Comparison of ENCODE assay signal across 21 cellular contexts in the genomic region with DNA sequence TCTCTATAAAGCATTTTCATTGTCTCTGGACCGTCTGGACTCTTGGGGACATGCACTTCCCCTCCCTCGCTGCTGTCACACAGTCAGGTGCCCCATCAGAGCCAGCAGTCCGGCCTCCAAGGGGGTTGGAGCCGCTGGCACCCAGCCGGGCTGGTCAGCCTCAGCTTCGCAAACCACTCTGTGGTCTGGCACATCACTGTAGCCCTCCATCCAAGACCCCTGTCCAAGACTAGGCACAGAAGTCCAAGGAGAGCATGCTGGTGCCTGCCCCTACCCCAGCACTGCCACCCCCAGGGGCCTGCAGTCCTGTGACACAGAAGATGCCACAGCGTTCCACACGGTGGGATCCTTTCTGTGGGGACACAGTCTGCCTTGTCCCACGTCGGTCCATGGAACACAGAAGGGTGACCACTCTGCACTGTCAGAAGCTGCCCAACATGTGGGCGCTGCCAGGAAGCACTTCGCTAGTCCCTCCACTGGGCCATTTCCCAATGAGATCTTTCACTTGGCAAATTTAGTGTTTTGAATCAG.
A peak's percentile ranks its signal among the peaks of the same experiment; 100 is the strongest.
DNase-seq lines count a peak whose midpoint lies in the region; ATAC-seq and TF ChIP-seq lines count a peak whose summit lies in the region.
"Had no signal": no experiment of that assay in that cellular context is flagged by ENCODE, and none has a peak within 500 bp of the region (broad histone marks: within the 10 kb centered on the region; RNA-seq: fewer than 3 reads in every experiment).

No MANE protein-coding gene starts in this region.

- WGBS in GM23248 (ENCODE audit: low coverage in 1 of 2, low lambda C conversion rate in 2 of 2, missing lambda C conversion rate in 2 of 2), 2 experiments = 13 to 15% methylated on average over 11 to 12 of the region's 12 CpGs
- WGBS in mesenchymal stem cell = 70% methylated on average over 12 of the region's 12 CpGs

- peaks cover 17% of the 10 kb centered on the region for H3K4me1 ChIP-seq in GM23248 (ENCODE audit: insufficient read depth)
- H3K4me1 ChIP-seq in mesenchymal stem cell (ENCODE audit: control insufficient read depth, insufficient read depth, low read depth, low read length) = no peaks in the 10 kb centered on the region
- H3K4me1 ChIP-seq: Caco-2 had no signal

- H4K91ac ChIP-seq in mesenchymal stem cell (ENCODE audit: low read length) = peak overlapping the region; percentile 87

- H3K36me3 ChIP-seq in GM23248 (ENCODE audit: low read depth) = no peaks in the 10 kb centered on the region
- H3K36me3 ChIP-seq in mesenchymal stem cell (ENCODE audit: control insufficient read depth in 1 of 2, insufficient read depth in 2 of 2, low read depth in 1 of 2, low read length in 2 of 2) = no peaks in the 10 kb centered on the region
- H3K36me3 ChIP-seq: BE2C, lower lobe of right lung, tibial nerve had no signal

- H3K36me3 Mint-ChIP-seq in stimulated activated naive B cell treated with anti-CD40 and anti-IgM and Interleukin-4, amounts not matched to agents 10 μg/mL and 1 μg/mL and 100 μg/mL, for 72 hours = no peaks in the 10 kb centered on the region
- H3K36me3 Mint-ChIP-seq: T-cell had no signal

- no peak overlapping the region for H2BK120ac ChIP-seq in mesenchymal stem cell (ENCODE audit: low read depth, low read length)

- H3K9me3 Mint-ChIP-seq in stimulated activated naive B cell treated with anti-CD40 and anti-IgM and Interleukin-4, amounts not matched to agents 10 μg/mL and 1 μg/mL and 100 μg/mL, for 72 hours = no peaks in the 10 kb centered on the region
- H3K9me3 Mint-ChIP-seq: HFFc6, T-cell had no signal

- H3K27me3 Mint-ChIP-seq in stimulated activated naive B cell treated with anti-CD40 and anti-IgM and Interleukin-4, amounts not matched to agents 10 μg/mL and 1 μg/mL and 100 μg/mL, for 72 hours = peaks cover 20 to 26% of the 10 kb centered on the region in 2 donors

- H3K27ac Mint-ChIP-seq in stimulated activated naive B cell treated with anti-CD40 and anti-IgM and Interleukin-4, amounts not matched to agents 10 μg/mL and 1 μg/mL and 100 μg/mL, for 72 hours = no peak overlapping the region
- H3K27ac Mint-ChIP-seq: T-cell had no signal

- H2BK5ac ChIP-seq in mesenchymal stem cell (ENCODE audit: low read depth, low read length, poor library complexity, severe bottlenecking) = no peak overlapping the region

- H3F3A ChIP-seq in GM23248 (ENCODE audit: insufficient read depth) = peaks cover 12% of the 10 kb centered on the region

- no peak for ATAC-seq in stimulated activated naive B cell treated with anti-CD40 and anti-IgM and Interleukin-4, amounts not matched to agents 10 μg/mL and 1 μg/mL and 100 μg/mL, for 72 hours (replicated peaks)
- ATAC-seq: PC-3, T-cell had no signal

- peak overlapping the region; percentile 64 for H3K4me2 ChIP-seq in GM23248 (ENCODE audit: unreplicated experiment)
- H3K4me2 ChIP-seq in mesenchymal stem cell (ENCODE audit: low read length, poor library complexity, severe bottlenecking) = no peak overlapping the region

- H3K14ac ChIP-seq in mesenchymal stem cell (ENCODE audit: low read length in 2 of 2) = peak overlapping the region in 1 of 2 experiments; percentile 91

- peak overlapping the region; percentile 1 to 5 for H3K4ac ChIP-seq in mesenchymal stem cell (ENCODE audit: low read depth in 1 of 2, low read length in 2 of 2)

- peak overlapping the region in 1 of 2 experiments; percentile 92 for H2BK12ac ChIP-seq in mesenchymal stem cell (ENCODE audit: low read length in 2 of 2)

- H3K27ac ChIP-seq in GM23248 = peak overlapping the region; percentile 70
- peak overlapping the region; percentile 68 for H3K27ac ChIP-seq in RWPE1
- H3K27ac ChIP-seq in mesenchymal stem cell (ENCODE audit: low read length, poor library complexity, severe bottlenecking) = no peak overlapping the region
- H3K27ac ChIP-seq in substantia nigra (ENCODE audit: low read depth, low read length, poor library complexity, severe bottlenecking) = peak overlapping the region; percentile 21
- H3K27ac ChIP-seq: lower lobe of right lung had no signal

- H3K9me3 ChIP-seq in GM23248 (ENCODE audit: low read depth) (no peaks in the 10 kb centered on the region), mesenchymal stem cell (ENCODE audit: control insufficient read depth, low read length) (no peaks in the 10 kb centered on the region)
- H3K9me3 ChIP-seq: BE2C, Caco-2, lower lobe of right lung, tibial nerve had no signal

- H3K27me3 ChIP-seq in GM23248 (replicated peaks; ENCODE audit: insufficient read depth) = no peaks in the 10 kb centered on the region
- H3K27me3 ChIP-seq in mesenchymal stem cell (ENCODE audit: control insufficient read depth in 1 of 2, insufficient read depth in 1 of 2, low read length in 2 of 2) = peaks cover 0 to 43% of the 10 kb centered on the region in 2 experiments
- H3K27me3 ChIP-seq: BE2C, tibial nerve had no signal

- peak overlapping the region; percentile 48 for H4K8ac ChIP-seq in mesenchymal stem cell (ENCODE audit: low read length)

- H3K23ac ChIP-seq in mesenchymal stem cell (ENCODE audit: low read length in 2 of 2) = no peak overlapping the region

- H3K4me3 ChIP-seq in GM23248 (peak overlapping the region; percentile 42), mesenchymal stem cell (ENCODE audit: insufficient read depth in 1 of 2, low read depth in 1 of 2, low read length in 2 of 2) (no peak overlapping the region)
- H3K4me3 ChIP-seq: lower lobe of right lung, tibial nerve had no signal

- no peak overlapping the region for H2AK5ac ChIP-seq in mesenchymal stem cell (ENCODE audit: low read length, severe bottlenecking)

- H3K9ac ChIP-seq in GM23248 (peak overlapping the region; percentile 77), mesenchymal stem cell (ENCODE audit: low read length) (no peak overlapping the region)

- H3K9me2 ChIP-seq in GM23248 (ENCODE audit: insufficient read depth) = no peaks in the 10 kb centered on the region

- DNase-seq in GM23248 (peak; percentile 37), RWPE1 (ENCODE audit: low spot score) (no peak), mesenchymal stem cell (no peak), substantia nigra (lab: John Stamatoyannopoulos, UW) (peak in 3 of 49 donors; percentile 30 to 65 (median 43)), SKM-1 (lab: John Stamatoyannopoulos, UW; ENCODE audit: unreplicated experiment) (no peak), NCI-H69 (lab: John Stamatoyannopoulos, UW) (no peak)
- DNase-seq in stimulated activated naive B cell treated with anti-CD40 and anti-IgM and Interleukin-4, amounts not matched to agents 10 μg/mL and 1 μg/mL and 100 μg/mL, for 72 hours = no peak
- DNase-seq: activated CD4-positive, alpha-beta T cell treated with anti-CD3 and anti-CD28 coated beads for 4 hours; activated gamma-delta T cell; BE2C; Caco-2; foreskin melanocyte; hippocampal formation; lower lobe of right lung; NCI-H1694; PC-3; SIG-M5; stimulated activated naive CD4-positive, alpha-beta T cell treated with Interleukin-2 at 50 U/mL for 16 hours; T-cell had no signal

- in situ Hi-C loops in GM23248 (cut with MboI) = no loop called here

- no peaks in the 10 kb centered on the region for H4K20me1 ChIP-seq in GM23248 (ENCODE audit: insufficient read depth)

- H3K18ac ChIP-seq in mesenchymal stem cell (ENCODE audit: low read depth in 1 of 2, low read length in 2 of 2) = peak overlapping the region in 1 of 2 experiments; percentile 77

- no peak for TF ChIP-seq CTCF in RWPE1 (conservative IDR thresholded peaks at IDR 0.05; ENCODE audit: low read depth)

- H3K79me1 ChIP-seq in mesenchymal stem cell (replicated peaks; ENCODE audit: low read length, poor library complexity, severe bottlenecking) = no peaks in the 10 kb centered on the region

- no peak overlapping the region for H2BK15ac ChIP-seq in mesenchymal stem cell (ENCODE audit: low read depth, poor library complexity, severe bottlenecking)

- CTCF ChIA-PET in RWPE1 (lab: Yijun Ruan, JAX) = interaction anchor here (1.1 kb wide), 1 partner anchor 113 kb away, joined by 4 read pairs; no protein-coding TSS in a partner anchor

- no peaks in the 10 kb centered on the region for H3K4me1 Mint-ChIP-seq in stimulated activated naive B cell treated with anti-CD40 and anti-IgM and Interleukin-4, amounts not matched to agents 10 μg/mL and 1 μg/mL and 100 μg/mL, for 72 hours
- H3K4me1 Mint-ChIP-seq: T-cell had no signal

- POLR2A ChIA-PET in RWPE1 (lab: Yijun Ruan, JAX; ENCODE audit: low non-redundant PET) = no interaction called here

- no peak overlapping the region for H3K4me3 Mint-ChIP-seq in stimulated activated naive B cell treated with anti-CD40 and anti-IgM and Interleukin-4, amounts not matched to agents 10 μg/mL and 1 μg/mL and 100 μg/mL, for 72 hours
- H3K4me3 Mint-ChIP-seq: HFFc6, T-cell had no signal

- H2AFZ ChIP-seq in GM23248 = peak overlapping the region; percentile 28; the same call in 1 of the 2 replicates
- H2AFZ ChIP-seq in mesenchymal stem cell (ENCODE audit: low read depth, low read length) = no peak overlapping the region

- no peaks in the 10 kb centered on the region for H3K79me2 ChIP-seq in GM23248 (ENCODE audit: insufficient read depth)
